7 cellular contexts compared by ENCODE assay signal in genomic region chr20:29044239-29044638, GRCh38.
DNase-seq lines count a peak whose midpoint lies in the region; ATAC-seq and TF ChIP-seq lines count a peak whose summit lies in the region.
"Not testable (repeated sequence)": the region's sequence is repeated elsewhere in the genome, so short reads cannot be mapped to it uniquely, and the experiment has no call there.

No MANE protein-coding gene starts in this region.

- in situ Hi-C loops in Panc1 (cut with HindIII; ENCODE audit: low pct_unique_long_range_greater_than_20kb, low sequenced_read_pairs) = not testable (repeated sequence)

- peak; percentile 8 for DNase-seq in Calu3
- peak; percentile 15 for DNase-seq in HEK293T (ENCODE audit: extremely low spot score)
- DNase-seq in LNCaP clone FGC (ENCODE audit: low read depth); Panc1 (ENCODE audit: low read depth, low spot score): not testable (repeated sequence)
- DNase-seq in Right ventricle myocardium inferior (ENCODE audit: missing footprints) = peak; percentile 62
- DNase-seq in testis = peak; percentile 20

- not testable (repeated sequence) for ATAC-seq in Panc1, Right ventricle myocardium inferior
- ATAC-seq in SK-N-SH treated with all-trans-retinoic acid at 6 μM for 48 hours = peak; percentile 74

- H3K27ac Mint-ChIP-seq in Calu3 (ENCODE audit: unreplicated experiment) = not testable (repeated sequence)

- not testable (repeated sequence) for H3K9me3 ChIP-seq in Panc1 (ENCODE audit: control insufficient read depth, insufficient read depth, low read depth, low read length); testis

- H3K4me1 Mint-ChIP-seq in Calu3 (ENCODE audit: low read depth, unreplicated experiment) = not testable (repeated sequence)

- WGBS in testis, 2 donors = 52% methylated on average over 9 to 12 of the region's 12 CpGs

- not testable (repeated sequence) for H3K9me3 Mint-ChIP-seq in Calu3 (ENCODE audit: low read depth, unreplicated experiment)

- POLR2A ChIA-PET in HEK293T (lab: Yijun Ruan, JAX); Panc1 (lab: Charles Lee): not testable (repeated sequence)

- H3K27me3 ChIP-seq in Panc1 (ENCODE audit: control insufficient read depth, insufficient read depth, low read length); testis: not testable (repeated sequence)

- not testable (repeated sequence) for H3K27me3 Mint-ChIP-seq in Calu3 (ENCODE audit: unreplicated experiment)

- H3K4me3 Mint-ChIP-seq in Calu3 (ENCODE audit: low read depth, unreplicated experiment) = not testable (repeated sequence)

- not testable (repeated sequence) for BruUV-seq in Calu3 (replicated peaks; lab: Mats Ljungman, UMichigan); Panc1 (replicated peaks; lab: Mats Ljungman, UMichigan)

- H3K4me1 ChIP-seq in Panc1 (ENCODE audit: control insufficient read depth, insufficient read depth, low read length); testis: not testable (repeated sequence)

- TF ChIP-seq POLR2A in testis (IDR thresholded peaks at IDR 0.05) = not testable (repeated sequence)

- intact Hi-C loops in Calu3 (cut with micrococcal nuclease; ENCODE audit: unreplicated experiment); Panc1 (cut with micrococcal nuclease; ENCODE audit: unreplicated experiment); Right ventricle myocardium inferior (cut with DNase I); testis (cut with DNase I; ENCODE audit: low total_unique reads): not testable (repeated sequence)

- CTCF ChIA-PET in Calu3 (lab: Charles Lee); HEK293T (lab: Yijun Ruan, JAX); Panc1 (lab: Charles Lee): not testable (repeated sequence)

- TF ChIP-seq CTCF in Calu3 (IDR thresholded peaks at IDR 0.05; ENCODE audit: unreplicated experiment) = not testable (repeated sequence)
- TF ChIP-seq CTCF in LNCaP clone FGC (IDR thresholded peaks at IDR 0.05; ENCODE audit: control insufficient read depth, extremely low read depth, insufficient read depth) = peak; percentile 58
- peak; percentile 69 for TF ChIP-seq CTCF in Panc1 (IDR thresholded peaks at IDR 0.05)
- peak in 2 of 3 experiments; percentile 8 to 30 for TF ChIP-seq CTCF in testis (IDR thresholded peaks at IDR 0.05)

- not testable (repeated sequence) for H3K27ac ChIP-seq in Panc1 (ENCODE audit: low read length); testis

- not testable (repeated sequence) for H3K4me3 ChIP-seq in LNCaP clone FGC (ENCODE audit: low read depth, low read length); Panc1 (ENCODE audit: low read depth in 2 of 2, low read length in 2 of 2); testis

- H3K36me3 ChIP-seq in Panc1 (ENCODE audit: control insufficient read depth, insufficient read depth, low read length); testis (ENCODE audit: low read depth, missing control alignments): not testable (repeated sequence)

- not testable (repeated sequence) for H3K36me3 Mint-ChIP-seq in Calu3 (ENCODE audit: insufficient read depth, unreplicated experiment)
